1 cellular context compared by ENCODE assay signal in genomic region chr19:45385392-45386221, GRCh38.
TF ChIP-seq lines count a peak whose summit lies in the region.

No MANE protein-coding gene starts in this region.

TF ChIP-seq in H1, 55 proteins besides CTCF, POLR2A, EP300 and RAD21:
- TF ChIP-seq SUZ12 (IDR thresholded peaks at IDR 0.05; ENCODE audit: low read length) (peak; percentile 56; the same call in 1 of the 2 replicates), FOSL1 (IDR thresholded peaks at IDR 0.05; ENCODE audit: insufficient read depth, low read depth, low read length) (no peak), MAFK (IDR thresholded peaks at IDR 0.05; ENCODE audit: low read depth, low read length) (no peak), SIRT6 (IDR thresholded peaks at IDR 0.05; ENCODE audit: low read length) (no peak), PHF8 (conservative IDR thresholded peaks at IDR 0.05; ENCODE audit: low read depth, low read length) (no peak; the same call in 1 of the 2 replicates), RXRA (IDR thresholded peaks at IDR 0.05; ENCODE audit: insufficient read depth, low read depth, low read length) (no peak), ASH2L (IDR thresholded peaks at IDR 0.05; ENCODE audit: low read length) (peak; percentile 59), MAX (IDR thresholded peaks at IDR 0.05) (peak; percentile 99), NANOG (IDR thresholded peaks at IDR 0.05; ENCODE audit: insufficient read depth, low read depth, low read length, poor library complexity, severe bottlenecking) (no peak), CHD7 (IDR thresholded peaks at IDR 0.05; ENCODE audit: insufficient replicate concordance, low read length) (no peak), KDM4A (IDR thresholded peaks at IDR 0.05; ENCODE audit: low read depth, low read length, severe bottlenecking) (no peak), CHD1 (IDR thresholded peaks at IDR 0.05; ENCODE audit: low read depth, low read length) (no peak), KDM5A (IDR thresholded peaks at IDR 0.05; ENCODE audit: low read length) (no peak), YY1 (IDR thresholded peaks at IDR 0.05; ENCODE audit: low read depth, low read length) (no peak), CREB1 (IDR thresholded peaks at IDR 0.05) (peak; percentile 58; the same call in 1 of the 2 replicates), EZH2 (IDR thresholded peaks at IDR 0.05; ENCODE audit: low read depth, low read length, severe bottlenecking) (peak; percentile 47), SP2 (IDR thresholded peaks at IDR 0.05; ENCODE audit: low read length) (no peak), SIN3A (conservative IDR thresholded peaks at IDR 0.05 in 1 of 2, IDR thresholded peaks at IDR 0.05 in 1 of 2; ENCODE audit: low read depth in 1 of 2, low read length in 2 of 2) (no peak), TAF1 (IDR thresholded peaks at IDR 0.05; ENCODE audit: low read depth, low read length) (no peak), SAP30 (IDR thresholded peaks at IDR 0.05; ENCODE audit: insufficient read depth, insufficient replicate concordance, low read length) (no peak), TEAD4 (IDR thresholded peaks at IDR 0.05; ENCODE audit: low read depth, low read length) (no peak), CBX8 (IDR thresholded peaks at IDR 0.05; ENCODE audit: borderline replicate concordance, low read depth, low read length) (no peak), EGR1 (IDR thresholded peaks at IDR 0.05; ENCODE audit: borderline replicate concordance, low read depth, low read length) (no peak), BRCA1 (IDR thresholded peaks at IDR 0.05; ENCODE audit: low read depth, low read length) (peak; percentile 31; the same call in 1 of the 2 replicates), JUND (IDR thresholded peaks at IDR 0.05; ENCODE audit: low read length) (no peak), KDM1A (IDR thresholded peaks at IDR 0.05; ENCODE audit: borderline replicate concordance, low read length) (no peak), SIX5 (IDR thresholded peaks at IDR 0.05; ENCODE audit: low read depth, low read length) (no peak), E2F6 (IDR thresholded peaks at IDR 0.05) (peak; percentile 97), RNF2 (IDR thresholded peaks at IDR 0.05; ENCODE audit: borderline replicate concordance, low read depth, low read length, missing control alignments, poor library complexity, severe bottlenecking) (no peak), CHD2 (IDR thresholded peaks at IDR 0.05; ENCODE audit: low read length) (peak; percentile 84), HDAC2 (IDR thresholded peaks at IDR 0.05; ENCODE audit: borderline replicate concordance in 1 of 2, low read depth in 2 of 2, low read length in 2 of 2) (peak in 1 of 2 experiments; percentile 56; a peak in 1 of 4 replicates), SRF (IDR thresholded peaks at IDR 0.05; ENCODE audit: low read depth, low read length) (no peak), RBBP5 (IDR thresholded peaks at IDR 0.05; ENCODE audit: borderline replicate concordance, low read depth, low read length) (no peak; the same call in 1 of the 2 replicates), TAF7 (optimal IDR thresholded peaks at IDR 0.05; ENCODE audit: borderline replicate concordance, low read depth, low read length) (no peak), USF2 (IDR thresholded peaks at IDR 0.05; ENCODE audit: low read length) (no peak), SP1 (IDR thresholded peaks at IDR 0.05; ENCODE audit: low read depth, low read length) (no peak), GABPA (IDR thresholded peaks at IDR 0.05; ENCODE audit: borderline replicate concordance, insufficient read depth, low read length) (no peak), HDAC6 (IDR thresholded peaks at IDR 0.05; ENCODE audit: low read depth, low read length) (no peak), TBP (IDR thresholded peaks at IDR 0.05; ENCODE audit: low read depth, low read length) (no peak), ATF2 (IDR thresholded peaks at IDR 0.05; ENCODE audit: low read length) (no peak), BCL11A (IDR thresholded peaks at IDR 0.05; ENCODE audit: low read depth in 2 of 2, low read length in 2 of 2) (no peak), ZNF274 (IDR thresholded peaks at IDR 0.05; ENCODE audit: borderline replicate concordance, extremely low read depth, low read length) (no peak), POU5F1 (IDR thresholded peaks at IDR 0.05; ENCODE audit: low read depth, low read length) (no peak), BACH1 (IDR thresholded peaks at IDR 0.05; ENCODE audit: low read length) (no peak), CBX5 (IDR thresholded peaks at IDR 0.05; ENCODE audit: low read depth, low read length) (no peak), TCF12 (IDR thresholded peaks at IDR 0.05; ENCODE audit: low read depth, low read length) (no peak), CTBP2 (IDR thresholded peaks at IDR 0.05; ENCODE audit: borderline replicate concordance, insufficient read depth, insufficient read length, low read length) (no peak), POLR2AphosphoS5 (IDR thresholded peaks at IDR 0.05; ENCODE audit: low read depth, low read length) (no peak)
TF ChIP-seq in H1: peak in this region for 9.
